Comparison of ENCODE assay signal across 13 cellular contexts in genomic region chrX:19814240-19814639, GRCh38.
DNase-seq lines count a peak whose midpoint lies in the region; ATAC-seq and TF ChIP-seq lines count a peak whose summit lies in the region.
"Had no signal": no experiment of that assay in that cellular context is flagged by ENCODE, and none has a peak within 500 bp of the region (broad histone marks: within the 10 kb centered on the region; RNA-seq: fewer than 3 reads in every experiment).

No MANE protein-coding gene starts in this region.

- no peak overlapping the region for H3K4me3 Mint-ChIP-seq in activated CD8-positive, alpha-beta T cell treated with anti-CD3 and anti-CD28 coated beads, Interleukin-2, amount 10 ng/mL, durations not matched to agents 7 days and 5 days
- H3K4me3 Mint-ChIP-seq in natural killer cell, result peak overlapping the region; percentile 38
- no peak overlapping the region for H3K4me3 Mint-ChIP-seq in activated naive CD4-positive, alpha-beta T cell treated with anti-CD3 and anti-CD28 coated beads for 36 hours
- H3K4me3 Mint-ChIP-seq: activated naive CD4-positive, alpha-beta T cell treated with anti-CD3 and anti-CD28 coated beads, Interleukin-2, amount 50 U/mL, for 24 hours had no signal

- H3K4me1 ChIP-seq in Karpas-422 (ENCODE audit: low read length), result peaks cover 58% of the 10 kb centered on the region
- peaks cover 16% of the 10 kb centered on the region for H3K4me1 ChIP-seq in GM23248 (ENCODE audit: insufficient read depth)

- POLR2A ChIA-PET in activated CD8-positive, alpha-beta T cell treated with anti-CD3 and anti-CD28 coated beads, Interleukin-2, amount 10 ng/mL, durations not matched to agents 7 days and 5 days (lab: Charles Lee), result no interaction called here

- DNase-seq in NCI-H82 (lab: John Stamatoyannopoulos, UW) (peak; percentile 29), NCI-H82 treated with DMSO at 0.1 percent for 48 hours (lab: John Stamatoyannopoulos, UW; ENCODE audit: unreplicated experiment) (no peak), Karpas-422 (peak; percentile 53), natural killer cell (no peak), GM23248 (no peak)
- no peak for DNase-seq in activated CD8-positive, alpha-beta T cell treated with anti-CD3 and anti-CD28 coated beads, Interleukin-2, amount 10 ng/mL, durations not matched to agents 7 days and 5 days
- no peak for DNase-seq in activated naive CD4-positive, alpha-beta T cell treated with anti-CD3 and anti-CD28 coated beads for 36 hours
- DNase-seq: activated CD4-positive, alpha-beta T cell treated with anti-CD3 and anti-CD28 coated beads for 1 hour; HCEC 1CT; NCI-H1417; PC-3 had no signal

- H3K4me3 ChIP-seq in Karpas-422 (ENCODE audit: low read length) (no peak overlapping the region), GM23248 (no peak overlapping the region)

- WGBS in GM23248 (ENCODE audit: low coverage in 1 of 2, low lambda C conversion rate in 2 of 2, missing lambda C conversion rate in 2 of 2), 2 experiments, result 76 to 87% methylated on average over 4 to 7 of the region's 7 CpGs

- H3K36me3 ChIP-seq in Karpas-422 (ENCODE audit: insufficient read depth, low read length) (no peaks in the 10 kb centered on the region), GM23248 (ENCODE audit: low read depth) (no peaks in the 10 kb centered on the region)

- H3K27me3 Mint-ChIP-seq in activated CD8-positive, alpha-beta T cell treated with anti-CD3 and anti-CD28 coated beads, Interleukin-2, amount 10 ng/mL, durations not matched to agents 7 days and 5 days (ENCODE audit: low read depth), result no peaks in the 10 kb centered on the region
- no peaks in the 10 kb centered on the region for H3K27me3 Mint-ChIP-seq in natural killer cell (ENCODE audit: low read depth in 2 of 2)
- no peaks in the 10 kb centered on the region for H3K27me3 Mint-ChIP-seq in activated naive CD4-positive, alpha-beta T cell treated with anti-CD3 and anti-CD28 coated beads for 36 hours (ENCODE audit: low read depth)
- H3K27me3 Mint-ChIP-seq: activated naive CD4-positive, alpha-beta T cell treated with anti-CD3 and anti-CD28 coated beads, Interleukin-2, amount 50 U/mL, for 24 hours had no signal

- H3K4me1 Mint-ChIP-seq in activated CD8-positive, alpha-beta T cell treated with anti-CD3 and anti-CD28 coated beads, Interleukin-2, amount 10 ng/mL, durations not matched to agents 7 days and 5 days (ENCODE audit: low read depth), result peaks cover 59% of the 10 kb centered on the region
- peaks cover 36 to 51% of the 10 kb centered on the region in 2 donors for H3K4me1 Mint-ChIP-seq in natural killer cell
- H3K4me1 Mint-ChIP-seq in activated naive CD4-positive, alpha-beta T cell treated with anti-CD3 and anti-CD28 coated beads for 36 hours (ENCODE audit: low read depth), result peaks cover 54% of the 10 kb centered on the region

- no peak for ATAC-seq in activated CD8-positive, alpha-beta T cell treated with anti-CD3 and anti-CD28 coated beads, Interleukin-2, amount 10 ng/mL, durations not matched to agents 7 days and 5 days
- peak in 2 of 3 donors; percentile 29 to 48 for ATAC-seq in natural killer cell
- ATAC-seq in HG03039 (IDR thresholded peaks at IDR 0.05; ENCODE audit: unreplicated experiment), result no peak
- ATAC-seq: PC-3 had no signal

- no peaks in the 10 kb centered on the region for H3K9me3 Mint-ChIP-seq in activated CD8-positive, alpha-beta T cell treated with anti-CD3 and anti-CD28 coated beads, Interleukin-2, amount 10 ng/mL, durations not matched to agents 7 days and 5 days (ENCODE audit: insufficient read depth)
- H3K9me3 Mint-ChIP-seq in natural killer cell, result no peaks in the 10 kb centered on the region
- no peaks in the 10 kb centered on the region for H3K9me3 Mint-ChIP-seq in activated naive CD4-positive, alpha-beta T cell treated with anti-CD3 and anti-CD28 coated beads for 36 hours
- H3K9me3 Mint-ChIP-seq: activated naive CD4-positive, alpha-beta T cell treated with anti-CD3 and anti-CD28 coated beads, Interleukin-2, amount 50 U/mL, for 24 hours had no signal

- 0 out of 2 replicates have a peak overlapping the region, but pooled peaks have one; percentile 29 for H3K27ac ChIP-seq in Karpas-422 (ENCODE audit: low read length)
- no peak overlapping the region for H3K27ac ChIP-seq in GM23248

- H4K20me1 ChIP-seq in Karpas-422 (ENCODE audit: insufficient read depth, low read depth, low read length), result no peaks in the 10 kb centered on the region
- H4K20me1 ChIP-seq in GM23248 (ENCODE audit: insufficient read depth), result no peaks in the 10 kb centered on the region

- H2AFZ ChIP-seq in Karpas-422 (ENCODE audit: low read length) (no peak overlapping the region), GM23248 (no peak overlapping the region)

- H3K9ac ChIP-seq in Karpas-422 (ENCODE audit: low read length) (no peak overlapping the region), GM23248 (no peak overlapping the region)

- CTCF ChIA-PET in activated CD8-positive, alpha-beta T cell treated with anti-CD3 and anti-CD28 coated beads, Interleukin-2, amount 10 ng/mL, durations not matched to agents 7 days and 5 days (lab: Charles Lee), result no interaction called here
- CTCF ChIA-PET in activated naive CD4-positive, alpha-beta T cell treated with anti-CD3 and anti-CD28 coated beads for 36 hours (lab: Charles Lee), result no interaction called here

- H3K79me2 ChIP-seq in Karpas-422 (ENCODE audit: low read length) (peaks cover 74% of the 10 kb centered on the region), GM23248 (ENCODE audit: insufficient read depth) (peaks cover 3% of the 10 kb centered on the region; the same call in 1 of the 2 replicates)

- no peak overlapping the region for H3K4me2 ChIP-seq in Karpas-422 (ENCODE audit: low read depth, low read length, poor library complexity, severe bottlenecking)
- no peak overlapping the region for H3K4me2 ChIP-seq in GM23248 (ENCODE audit: unreplicated experiment)

- H3K36me3 Mint-ChIP-seq in activated CD8-positive, alpha-beta T cell treated with anti-CD3 and anti-CD28 coated beads, Interleukin-2, amount 10 ng/mL, durations not matched to agents 7 days and 5 days (ENCODE audit: low read depth), result peaks cover 11% of the 10 kb centered on the region
- H3K36me3 Mint-ChIP-seq in natural killer cell, result no peaks in the 10 kb centered on the region
- peaks cover 2% of the 10 kb centered on the region for H3K36me3 Mint-ChIP-seq in activated naive CD4-positive, alpha-beta T cell treated with anti-CD3 and anti-CD28 coated beads for 36 hours (ENCODE audit: low read depth)
- H3K36me3 Mint-ChIP-seq: activated naive CD4-positive, alpha-beta T cell treated with anti-CD3 and anti-CD28 coated beads, Interleukin-2, amount 50 U/mL, for 24 hours had no signal

- H3K27me3 ChIP-seq in Karpas-422 (ENCODE audit: low read length) (no peaks in the 10 kb centered on the region), GM23248 (replicated peaks; ENCODE audit: insufficient read depth) (no peaks in the 10 kb centered on the region)

- H3K9me3 ChIP-seq in Karpas-422 (ENCODE audit: low read length) (no peaks in the 10 kb centered on the region), GM23248 (ENCODE audit: low read depth) (no peaks in the 10 kb centered on the region)

- in situ Hi-C loops in GM23248 (cut with MboI), result no loop called here

- TF ChIP-seq CTCF in natural killer cell (IDR thresholded peaks at IDR 0.05), result no peak

- intact Hi-C loops in natural killer cell (cut with micrococcal nuclease), result loop anchor here (5.0 kb wide), 2 partner anchors 42 to 67 kb away; no protein-coding TSS in a partner anchor
- intact Hi-C loops in activated naive CD4-positive, alpha-beta T cell treated with anti-CD3 and anti-CD28 coated beads for 36 hours (cut with micrococcal nuclease), result no loop called here

- H3K9me2 ChIP-seq in Karpas-422 (replicated peaks; ENCODE audit: insufficient read depth, low read length) (no peaks in the 10 kb centered on the region), GM23248 (ENCODE audit: insufficient read depth) (no peaks in the 10 kb centered on the region)

- H3F3A ChIP-seq in GM23248 (ENCODE audit: insufficient read depth), result no peaks in the 10 kb centered on the region

- peak overlapping the region; percentile 67 for H3K27ac Mint-ChIP-seq in activated CD8-positive, alpha-beta T cell treated with anti-CD3 and anti-CD28 coated beads, Interleukin-2, amount 10 ng/mL, durations not matched to agents 7 days and 5 days
- H3K27ac Mint-ChIP-seq in natural killer cell, result peak overlapping the region; percentile 82 to 86
- H3K27ac Mint-ChIP-seq in activated naive CD4-positive, alpha-beta T cell treated with anti-CD3 and anti-CD28 coated beads for 36 hours, result no peak overlapping the region
- H3K27ac Mint-ChIP-seq: activated naive CD4-positive, alpha-beta T cell treated with anti-CD3 and anti-CD28 coated beads, Interleukin-2, amount 50 U/mL, for 24 hours had no signal

Comparison
In these comparisons a context has a peak if more than half of its experiments do, and no peak if none do; other contexts are left out.
1. DNase-seq: peak in NCI-H82 (single experiment) and Karpas-422 (single experiment); none in NCI-H82 treated with DMSO at 0.1 percent for 48 hours (single experiment), activated CD8-positive, alpha-beta T cell treated with anti-CD3 and anti-CD28 coated beads, Interleukin-2, amount 10 ng/mL, durations not matched to agents 7 days and 5 days (single experiment), natural killer cell (single experiment), GM23248 (single experiment) and activated naive CD4-positive, alpha-beta T cell treated with anti-CD3 and anti-CD28 coated beads for 36 hours (single experiment).
2. ATAC-seq: peak in natural killer cell (2 of 3); none in activated CD8-positive, alpha-beta T cell treated with anti-CD3 and anti-CD28 coated beads, Interleukin-2, amount 10 ng/mL, durations not matched to agents 7 days and 5 days (single experiment) and HG03039 (single experiment).